ENCODE assay signal across 8 cellular contexts in genomic region chr16:30458561-30459394, GRCh38. TPM values are rescaled to one million over a fixed set of nuclear protein-coding genes. Genes with fewer than 3 reads are reported as not detected.
DNase-seq lines count a peak whose midpoint lies in the region; ATAC-seq and TF ChIP-seq lines count a peak whose summit lies in the region.

No MANE protein-coding gene starts in this region.

- H3K27me3 ChIP-seq in WERI-Rb-1 (ENCODE audit: insufficient read depth, low read depth, severe bottlenecking): no peaks in the 10 kb centered on the region

- no peak overlapping the region for H3K27ac ChIP-seq in WERI-Rb-1

- no peak overlapping the region for H3K4me3 ChIP-seq in WERI-Rb-1 (ENCODE audit: low read depth, low read length)

- POLR2A ChIA-PET in activated naive CD8-positive, alpha-beta T cell treated with anti-CD3 and anti-CD28 coated beads, Interleukin-2, amount 10 ng/mL, durations not matched to agents 7 days and 5 days (lab: Charles Lee): interaction anchor here (0.6 to 9.2 kb wide), 24 partner anchors 8 to 273 kb away, joined by 3 to 259 read pairs (median 4); partner anchors contain the start of genes DCTPP1, ITGAL, SEPHS2 and SEPTIN1

- H3K36me3 Mint-ChIP-seq in activated naive CD8-positive, alpha-beta T cell treated with anti-CD3 and anti-CD28 coated beads, Interleukin-2, amount 10 ng/mL, durations not matched to agents 7 days and 5 days: peaks cover 4% of the 10 kb centered on the region

- no peaks in the 10 kb centered on the region for H3K36me3 ChIP-seq in WERI-Rb-1

- no peak for TF ChIP-seq CTCF in WERI-Rb-1 (IDR thresholded peaks at IDR 0.05; ENCODE audit: low read depth, low read length)

- peak overlapping the region; percentile 76 for H3K4me3 Mint-ChIP-seq in activated naive CD8-positive, alpha-beta T cell treated with anti-CD3 and anti-CD28 coated beads, Interleukin-2, amount 10 ng/mL, durations not matched to agents 7 days and 5 days

- H3K9me3 Mint-ChIP-seq in activated naive CD8-positive, alpha-beta T cell treated with anti-CD3 and anti-CD28 coated beads, Interleukin-2, amount 10 ng/mL, durations not matched to agents 7 days and 5 days: no peaks in the 10 kb centered on the region

- peak; percentile 85 for ATAC-seq in GM18907 (IDR thresholded peaks at IDR 0.05; ENCODE audit: unreplicated experiment)
- peak; percentile 73 for ATAC-seq in HG03064 (IDR thresholded peaks at IDR 0.05; ENCODE audit: low read depth, unreplicated experiment)
- ATAC-seq in activated naive CD8-positive, alpha-beta T cell treated with anti-CD3 and anti-CD28 coated beads, Interleukin-2, amount 10 ng/mL, durations not matched to agents 7 days and 5 days (ENCODE audit: low read depth): peak; percentile 97

- H3K27ac Mint-ChIP-seq in activated naive CD8-positive, alpha-beta T cell treated with anti-CD3 and anti-CD28 coated beads, Interleukin-2, amount 10 ng/mL, durations not matched to agents 7 days and 5 days: peak overlapping the region; percentile 96

- no peaks in the 10 kb centered on the region for H3K27me3 Mint-ChIP-seq in activated naive CD8-positive, alpha-beta T cell treated with anti-CD3 and anti-CD28 coated beads, Interleukin-2, amount 10 ng/mL, durations not matched to agents 7 days and 5 days

- DNase-seq in T-helper 2 cell: peak in 4 of 5 experiments; percentile 47 to 99 (median 83)
- peak; percentile 91 for DNase-seq in activated naive CD8-positive, alpha-beta T cell treated with anti-CD3 and anti-CD28 coated beads, Interleukin-2, amount 10 ng/mL, durations not matched to agents 7 days and 5 days
- DNase-seq in stimulated activated CD4-positive, alpha-beta T cell treated with anti-CD3 and anti-CD28 coated beads, Interleukin-2, amount 100 ng/mL, for 48 hours: peak; percentile 76 to 77
- no peak for DNase-seq in NCI-H82 (lab: John Stamatoyannopoulos, UW)
- DNase-seq in NCI-H146 treated with DMSO at 0.1 percent for 48 hours (lab: John Stamatoyannopoulos, UW; ENCODE audit: unreplicated experiment): no peak
- DNase-seq in WERI-Rb-1: no peak

- H3K4me1 Mint-ChIP-seq in activated naive CD8-positive, alpha-beta T cell treated with anti-CD3 and anti-CD28 coated beads, Interleukin-2, amount 10 ng/mL, durations not matched to agents 7 days and 5 days: peaks cover 61% of the 10 kb centered on the region

- no peaks in the 10 kb centered on the region for H3K9me3 ChIP-seq in WERI-Rb-1 (ENCODE audit: severe bottlenecking)

RNA-seq across cellular contexts. Expression of gene SEPHS2, which starts 13.1 kb away (rescaled TPM):
- total RNA-seq in activated naive CD8-positive, alpha-beta T cell treated with anti-CD3 and anti-CD28 coated beads, Interleukin-2, amount 10 ng/mL, durations not matched to agents 7 days and 5 days: 10 to 100 TPM; 59.4 to 59.8 TPM

RNA-seq across cellular contexts. Expression of gene ITGAL, which starts 13.8 kb away (rescaled TPM):
- total RNA-seq in activated naive CD8-positive, alpha-beta T cell treated with anti-CD3 and anti-CD28 coated beads, Interleukin-2, amount 10 ng/mL, durations not matched to agents 7 days and 5 days: 100 to 1,000 TPM; 662 to 664 TPM

RNA-seq across cellular contexts. Expression of gene DCTPP1, which starts 28.9 kb away (rescaled TPM):
- total RNA-seq in activated naive CD8-positive, alpha-beta T cell treated with anti-CD3 and anti-CD28 coated beads, Interleukin-2, amount 10 ng/mL, durations not matched to agents 7 days and 5 days: 10 to 100 TPM; 52.2 to 52.8 TPM

RNA-seq across cellular contexts. Expression of gene ZNF771, which starts 51.4 kb away (rescaled TPM):
- 1 to 10 TPM; 4.8 to 5.6 TPM for total RNA-seq in activated naive CD8-positive, alpha-beta T cell treated with anti-CD3 and anti-CD28 coated beads, Interleukin-2, amount 10 ng/mL, durations not matched to agents 7 days and 5 days

Comparison
In these comparisons a context has a peak if more than half of its experiments do, and no peak if none do; other contexts are left out.
1. DNase-seq: peak in T-helper 2 cell (4 of 5), activated naive CD8-positive, alpha-beta T cell treated with anti-CD3 and anti-CD28 coated beads, Interleukin-2, amount 10 ng/mL, durations not matched to agents 7 days and 5 days (single experiment) and stimulated activated CD4-positive, alpha-beta T cell treated with anti-CD3 and anti-CD28 coated beads, Interleukin-2, amount 100 ng/mL, for 48 hours (2 of 2); none in NCI-H82 (single experiment), NCI-H146 treated with DMSO at 0.1 percent for 48 hours (single experiment) and WERI-Rb-1 (single experiment).
2. Peak in every context shown above with its lines, with median percentiles within 50 percentile points of each other: ATAC-seq.